Comparison of ENCODE assay signal across 20 cellular contexts in the genomic region with DNA sequence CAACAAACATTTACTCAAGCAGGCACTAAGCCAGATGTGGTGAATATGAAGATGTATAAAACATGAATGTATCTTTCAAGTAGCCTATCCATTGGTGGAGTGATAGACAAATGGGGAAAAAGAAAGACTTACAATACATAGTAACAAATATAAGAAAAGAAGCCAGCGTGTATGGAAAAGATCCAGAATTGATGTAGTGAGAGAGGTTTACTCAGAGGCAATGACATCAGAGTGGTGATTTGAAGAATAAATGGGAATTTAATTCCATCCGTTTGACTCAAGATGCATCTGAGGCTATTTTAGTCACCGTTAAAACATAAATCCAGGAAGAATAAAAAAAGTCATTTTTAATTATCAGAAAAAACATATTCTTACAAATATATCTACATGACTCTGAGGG.
DNase-seq lines count a peak whose midpoint lies in the region; ATAC-seq and TF ChIP-seq lines count a peak whose summit lies in the region.
"Had no signal": no experiment of that assay in that cellular context is flagged by ENCODE, and none has a peak within 500 bp of the region (broad histone marks: within the 10 kb centered on the region; RNA-seq: fewer than 3 reads in every experiment).

No MANE protein-coding gene starts in this region.

- H2BK15ac ChIP-seq in neuronal stem cell (ENCODE audit: low read length): no peak overlapping the region

- no peak overlapping the region for H3K4me3 ChIP-seq in GM23248
- H3K4me3 ChIP-seq in PC-3 (ENCODE audit: low read length): no peak overlapping the region
- no peak overlapping the region for H3K4me3 ChIP-seq in fibroblast of pulmonary artery (replicated peaks; ENCODE audit: low read depth, low read length)
- H3K4me3 ChIP-seq in neuronal stem cell (ENCODE audit: low read length in 2 of 2): no peak overlapping the region
- no peak overlapping the region for H3K4me3 ChIP-seq in HAP-1
- H3K4me3 ChIP-seq: GM23338, K562 had no signal

- no peak overlapping the region for H3K4ac ChIP-seq in neuronal stem cell (ENCODE audit: low read length)

- intact Hi-C loops in PC-3 (cut with micrococcal nuclease): no loop called here

- CTCF ChIA-PET in PC-3 (lab: Charles Lee): no interaction called here

- no peak overlapping the region for H3K14ac ChIP-seq in neuronal stem cell (ENCODE audit: low read length)

- peaks cover 12% of the 10 kb centered on the region for H3K4me1 ChIP-seq in GM23248 (ENCODE audit: insufficient read depth)
- H3K4me1 ChIP-seq in PC-3 (ENCODE audit: insufficient read depth, low read length): peaks cover 3% of the 10 kb centered on the region; the same call in 1 of the 2 replicates
- H3K4me1 ChIP-seq in neuronal stem cell (ENCODE audit: control insufficient read depth in 2 of 2, insufficient read depth in 1 of 2, low read depth in 1 of 2, low read length in 2 of 2): no peaks in the 10 kb centered on the region
- peaks cover 3% of the 10 kb centered on the region; the same call in 1 of the 2 replicates for H3K4me1 ChIP-seq in HAP-1

- H3K4me2 ChIP-seq in GM23248 (ENCODE audit: unreplicated experiment) (no peak overlapping the region), PC-3 (ENCODE audit: low read length) (no peak overlapping the region), neuronal stem cell (ENCODE audit: insufficient read depth, low read length, poor library complexity, severe bottlenecking) (no peak overlapping the region)
- H3K4me2 ChIP-seq: GM23338 had no signal

- H3F3A ChIP-seq in GM23248 (ENCODE audit: insufficient read depth): peaks cover 11% of the 10 kb centered on the region; the same call in 1 of the 2 replicates
- no peaks in the 10 kb centered on the region for H3F3A ChIP-seq in PC-3 (ENCODE audit: low read length, unreplicated experiment)

- no peak overlapping the region for H2AK5ac ChIP-seq in neuronal stem cell (ENCODE audit: low read depth, low read length)

- no peak overlapping the region for H4K8ac ChIP-seq in neuronal stem cell (ENCODE audit: low read depth, low read length)

- H3K23ac ChIP-seq in neuronal stem cell (ENCODE audit: low read depth, low read length, poor library complexity): no peak overlapping the region

- no peaks in the 10 kb centered on the region for H3K9me2 ChIP-seq in GM23248 (ENCODE audit: insufficient read depth)
- no peaks in the 10 kb centered on the region for H3K9me2 ChIP-seq in PC-3 (replicated peaks; ENCODE audit: low read length)

- peak; percentile 68 for ATAC-seq in PC-3
- ATAC-seq: GM23338, K562, Panc1 had no signal

- no TSS peak for BruUV-seq in PC-3 (replicated peaks; lab: Mats Ljungman, UMichigan)

- H3K18ac ChIP-seq in neuronal stem cell (ENCODE audit: low read length): no peak overlapping the region

- H3K79me2 ChIP-seq in GM23248 (ENCODE audit: insufficient read depth) (no peaks in the 10 kb centered on the region), PC-3 (ENCODE audit: low read length) (no peaks in the 10 kb centered on the region)

- H3K27me3 ChIP-seq in GM23248 (replicated peaks; ENCODE audit: insufficient read depth): no peaks in the 10 kb centered on the region
- H3K27me3 ChIP-seq in PC-3 (ENCODE audit: low read length): no peaks in the 10 kb centered on the region
- no peaks in the 10 kb centered on the region for H3K27me3 ChIP-seq in neuronal stem cell (ENCODE audit: control insufficient read depth in 3 of 3, insufficient read depth in 3 of 3, low read depth in 1 of 3, low read length in 3 of 3)
- no peaks in the 10 kb centered on the region for H3K27me3 ChIP-seq in HAP-1 (ENCODE audit: low read depth)

- DNase-seq in GM23248: peak; percentile 49
- DNase-seq in PC-3: peak; percentile 67
- DNase-seq in fibroblast of pulmonary artery (ENCODE audit: low read depth): peak; percentile 16
- no peak for DNase-seq in neuronal stem cell (ENCODE audit: low spot score)
- DNase-seq in CD1c-positive myeloid dendritic cell (ENCODE audit: extremely low spot score): no peak
- no peak for DNase-seq in HAP-1 (ENCODE audit: low spot score in 2 of 2)
- DNase-seq in activated naive CD4-positive, alpha-beta T cell treated with anti-CD3 and anti-CD28 coated beads, Interleukin-2, amount 50 U/mL, for 16 hours: no peak
- DNase-seq: CD4-positive, alpha-beta T cell; COR-L47; DMS79; NCI-H1092 treated with DMSO at 0.1 percent for 48 hours; NCI-H146; NCI-H2029 treated with DMSO at 0.1 percent for 48 hours; NCI-H226; NCI-H524; NCI-H774; NK-92 treated with Interleukin-12 subunit alpha and Interleukin-12 subunit beta, amount 100 ng/mL, for 24 hours had no signal

- no peaks in the 10 kb centered on the region for H4K20me1 ChIP-seq in GM23248 (ENCODE audit: insufficient read depth)
- H4K20me1 ChIP-seq in PC-3 (ENCODE audit: low read length): no peaks in the 10 kb centered on the region

- in situ Hi-C loops in GM23248 (cut with MboI): no loop called here
- in situ Hi-C loops in HAP-1 (cut with MboI; ENCODE audit: low sequenced_read_pairs): no loop called here

- WGBS in GM23248 (ENCODE audit: low coverage in 1 of 2, low lambda C conversion rate in 2 of 2, missing lambda C conversion rate in 2 of 2), 2 experiments: 76 to 86% methylated on average over 3 of the region's 3 CpGs
- WGBS in neuronal stem cell (ENCODE audit: extremely low coverage in 2 of 2, insufficient read length in 2 of 2, insufficient replicate concordance in 1 of 2), 2 donors: no CpG with 5 or more reads among the region's 3 CpGs

- no peaks in the 10 kb centered on the region for H3K79me1 ChIP-seq in neuronal stem cell (ENCODE audit: low read depth, low read length)

- H3K9ac ChIP-seq in GM23248: no peak overlapping the region
- peak overlapping the region; percentile 55; the same call in 1 of the 2 replicates for H3K9ac ChIP-seq in PC-3 (ENCODE audit: low read length)
- H3K9ac ChIP-seq in neuronal stem cell (ENCODE audit: low read depth, low read length, poor library complexity): no peak overlapping the region

- H2AFZ ChIP-seq in GM23248 (no peak overlapping the region), PC-3 (ENCODE audit: low read length) (no peak overlapping the region), neuronal stem cell (ENCODE audit: low read length) (no peak overlapping the region)
- H2AFZ ChIP-seq: GM23338 had no signal

- H3K27ac ChIP-seq in GM23248 (no peak overlapping the region), PC-3 (ENCODE audit: low read length) (peak overlapping the region; percentile 83), neuronal stem cell (replicated peaks; ENCODE audit: low read length) (no peak overlapping the region)

- no peak for TF ChIP-seq CTCF in PC-3 (conservative IDR thresholded peaks at IDR 0.05; ENCODE audit: low read depth, low read length)
- no peak for TF ChIP-seq CTCF in fibroblast of pulmonary artery (IDR thresholded peaks at IDR 0.05; ENCODE audit: low read length, missing control alignments)

- no peak overlapping the region for H4K91ac ChIP-seq in neuronal stem cell (ENCODE audit: low read depth, low read length, poor library complexity)

- H3K36me3 ChIP-seq in GM23248 (ENCODE audit: low read depth) (no peaks in the 10 kb centered on the region), PC-3 (ENCODE audit: low read depth, low read length) (no peaks in the 10 kb centered on the region), neuronal stem cell (replicated peaks in 1 of 2; ENCODE audit: control insufficient read depth in 2 of 2, insufficient read depth in 2 of 2, low read length in 2 of 2) (no peaks in the 10 kb centered on the region), HAP-1 (replicated peaks) (no peaks in the 10 kb centered on the region)

- POLR2A ChIA-PET in PC-3 (lab: Charles Lee; ENCODE audit: unreplicated experiment): no interaction called here

- no peak overlapping the region for H2BK5ac ChIP-seq in neuronal stem cell (ENCODE audit: low read length)

- H3K9me3 ChIP-seq in GM23248 (ENCODE audit: low read depth): no peaks in the 10 kb centered on the region
- no peaks in the 10 kb centered on the region for H3K9me3 ChIP-seq in PC-3 (ENCODE audit: low read length)
- no peaks in the 10 kb centered on the region for H3K9me3 ChIP-seq in neuronal stem cell (replicated peaks in 1 of 2; ENCODE audit: control insufficient read depth in 2 of 2, insufficient read depth in 1 of 2, low read depth in 1 of 2, low read length in 2 of 2)
- no peaks in the 10 kb centered on the region for H3K9me3 ChIP-seq in HAP-1

- H2BK120ac ChIP-seq in neuronal stem cell (ENCODE audit: low read depth, low read length): no peak overlapping the region

- no peak overlapping the region for H2BK12ac ChIP-seq in neuronal stem cell (ENCODE audit: low read length)

Comparison
In these comparisons a context has a peak if more than half of its experiments do, and no peak if none do; other contexts are left out.
1. DNase-seq: peak in GM23248 (single experiment), PC-3 (single experiment) and fibroblast of pulmonary artery (single experiment); none in neuronal stem cell (single experiment), CD1c-positive myeloid dendritic cell (single experiment), HAP-1 (0 of 2) and activated naive CD4-positive, alpha-beta T cell treated with anti-CD3 and anti-CD28 coated beads, Interleukin-2, amount 50 U/mL, for 16 hours (single experiment).